In genomic region chr1:224182057-224182865, GRCh38 we compare ENCODE assay signal across 8 cellular contexts. TPM values are rescaled to one million over a fixed set of nuclear protein-coding genes. Genes with fewer than 3 reads are reported as not detected.
A peak's percentile ranks its signal among the peaks of the same experiment; 100 is the strongest.
DNase-seq lines count a peak whose midpoint lies in the region; ATAC-seq lines count a peak whose summit lies in the region.

No MANE protein-coding gene starts in this region.

- ATAC-seq in GM21717 (IDR thresholded peaks at IDR 0.05; ENCODE audit: unreplicated experiment): peak; percentile 48
- peak; percentile 25 to 43 for ATAC-seq in natural killer cell treated with Interleukin-12 subunit alpha and Interleukin-12 subunit beta and Interleukin-15 and Interleukin-18, amount 100 ng/mL, for 72 hours

- peaks cover 8% of the 10 kb centered on the region for H3K4me1 ChIP-seq in ectodermal cell (ENCODE audit: control insufficient read depth, insufficient read depth, low read length)
- H3K4me1 ChIP-seq in urinary bladder (ENCODE audit: insufficient read depth): peaks cover 3% of the 10 kb centered on the region

- no peaks in the 10 kb centered on the region for H3K27me3 Mint-ChIP-seq in natural killer cell treated with Interleukin-12 subunit alpha and Interleukin-12 subunit beta and Interleukin-15 and Interleukin-18, amount 100 ng/mL, for 72 hours

- peak overlapping the region; percentile 83 for H3K4me3 Mint-ChIP-seq in natural killer cell treated with Interleukin-12 subunit alpha and Interleukin-12 subunit beta and Interleukin-15 and Interleukin-18, amount 100 ng/mL, for 72 hours

- peak; percentile 89 for DNase-seq in Jurkat, Clone E6-1 (ENCODE audit: low read depth, low spot score)
- peak; percentile 30 to 31 for DNase-seq in activated CD4-positive, alpha-beta T cell treated with anti-CD3 and anti-CD28 coated beads for 24 hours (ENCODE audit: low read depth in 2 of 2)
- DNase-seq in natural killer cell treated with Interleukin-12 subunit alpha and Interleukin-12 subunit beta and Interleukin-15 and Interleukin-18, amount 100 ng/mL, for 72 hours (ENCODE audit: low spot score): no peak
- no peak for DNase-seq in NCI-H187 treated with DMSO at 0.1 percent for 48 hours (lab: John Stamatoyannopoulos, UW)

- H3K27ac ChIP-seq in ectodermal cell (ENCODE audit: insufficient read depth, low read depth, low read length, poor library complexity, severe bottlenecking) (peak overlapping the region; percentile 79), urinary bladder (ENCODE audit: low read depth) (peak overlapping the region; percentile 71)

- H3K4me3 ChIP-seq in GM08714 (ENCODE audit: low read length) (peak overlapping the region; percentile 99), ectodermal cell (ENCODE audit: insufficient read depth, low read depth, low read length) (peak overlapping the region; percentile 63), urinary bladder (ENCODE audit: low read depth, low read length) (peak overlapping the region; percentile 79)
- peak overlapping the region; percentile 60 for H3K4me3 ChIP-seq in Jurkat, Clone E6-1 (ENCODE audit: low read length)

- peaks cover 11% of the 10 kb centered on the region for H3K36me3 Mint-ChIP-seq in natural killer cell treated with Interleukin-12 subunit alpha and Interleukin-12 subunit beta and Interleukin-15 and Interleukin-18, amount 100 ng/mL, for 72 hours

- H3K9me3 Mint-ChIP-seq in natural killer cell treated with Interleukin-12 subunit alpha and Interleukin-12 subunit beta and Interleukin-15 and Interleukin-18, amount 100 ng/mL, for 72 hours: no peaks in the 10 kb centered on the region

- H3K36me3 ChIP-seq in ectodermal cell (ENCODE audit: control insufficient read depth, insufficient read depth, low read length) (no peaks in the 10 kb centered on the region), urinary bladder (ENCODE audit: insufficient read depth) (no peaks in the 10 kb centered on the region)

- H3K4me1 Mint-ChIP-seq in natural killer cell treated with Interleukin-12 subunit alpha and Interleukin-12 subunit beta and Interleukin-15 and Interleukin-18, amount 100 ng/mL, for 72 hours (ENCODE audit: low read depth in 2 of 2): peaks cover 30% of the 10 kb centered on the region in 2 donors

- H3K27ac Mint-ChIP-seq in natural killer cell treated with Interleukin-12 subunit alpha and Interleukin-12 subunit beta and Interleukin-15 and Interleukin-18, amount 100 ng/mL, for 72 hours: peak overlapping the region; percentile 91 to 94

- WGBS in ectodermal cell, 2 experiments: 86 to 88% methylated on average over 21 to 22 of the region's 22 CpGs
- WGBS in urinary bladder: 66% methylated on average over 22 of the region's 22 CpGs

- H3K27me3 ChIP-seq in ectodermal cell (ENCODE audit: control insufficient read depth, insufficient read depth, low read length, poor library complexity, severe bottlenecking): no peaks in the 10 kb centered on the region

- no peaks in the 10 kb centered on the region for H3K9me3 ChIP-seq in ectodermal cell (ENCODE audit: control insufficient read depth, low read length)

RNA-seq across cellular contexts. Expression of gene DEGS1, which starts 0.8 kb away (rescaled TPM):
- 29.4 TPM for polyA plus RNA-seq in Jurkat, Clone E6-1 (2012; ENCODE audit: insufficient read depth, insufficient read length)
- 65.7 TPM for polyA plus RNA-seq in ectodermal cell (2013, experiment 1 of 4)
- polyA plus RNA-seq in ectodermal cell (2013, experiment 2 of 4): 66.0 TPM
- polyA plus RNA-seq in ectodermal cell (2013, experiment 3 of 4): 51.5 TPM
- polyA plus RNA-seq in ectodermal cell (2013, experiment 4 of 4): 57.4 TPM
- 10 to 100 TPM; 60.3 to 92.7 TPM for total RNA-seq in natural killer cell treated with Interleukin-12 subunit alpha and Interleukin-12 subunit beta and Interleukin-15 and Interleukin-18, amount 100 ng/mL, for 72 hours
- total RNA-seq in urinary bladder: 95.5 TPM
- 91.9 TPM for polyA plus RNA-seq in urinary bladder

Comparison
In these comparisons a context has a peak if more than half of its experiments do, and no peak if none do; other contexts are left out.
1. DNase-seq: peak in Jurkat, Clone E6-1 (single experiment) and activated CD4-positive, alpha-beta T cell treated with anti-CD3 and anti-CD28 coated beads for 24 hours (2 of 2); none in natural killer cell treated with Interleukin-12 subunit alpha and Interleukin-12 subunit beta and Interleukin-15 and Interleukin-18, amount 100 ng/mL, for 72 hours (single experiment) and NCI-H187 treated with DMSO at 0.1 percent for 48 hours (single experiment).
2. Peak in every context shown above with its lines, with median percentiles within 50 percentile points of each other: H3K4me3 ChIP-seq.